ENCODE assay signal across 8 cellular contexts in genomic region chr1:174769961-174770549, GRCh38.
DNase-seq lines count a peak whose midpoint lies in the region; ATAC-seq, FAIRE-seq and TF ChIP-seq lines count a peak whose summit lies in the region.

No MANE protein-coding gene starts in this region.

- H2BK12ac ChIP-seq in H1 (ENCODE audit: low read depth, low read length): no peak overlapping the region

- no peaks in the 10 kb centered on the region for H4K20me1 ChIP-seq in H1 (replicated peaks in 1 of 2; ENCODE audit: control insufficient read depth in 1 of 2, insufficient read depth in 2 of 2, low read length in 2 of 2)

- H3K4me2 ChIP-seq in H1 (ENCODE audit: insufficient read depth in 1 of 2, low read depth in 2 of 2, low read length in 2 of 2): no peak overlapping the region

- H3K79me1 ChIP-seq in H1 (ENCODE audit: low read depth, low read length): no peaks in the 10 kb centered on the region

- no peak for TF ChIP-seq EP300 in Ishikawa (IDR thresholded peaks at IDR 0.05; ENCODE audit: borderline replicate concordance)
- TF ChIP-seq EP300 in H1 (IDR thresholded peaks at IDR 0.05; ENCODE audit: borderline replicate concordance in 1 of 2, low read depth in 2 of 2, low read length in 2 of 2): no peak

- peak; percentile 73 for FAIRE-seq in H1 (lab: Jason Lieb, UNC)

- H4K5ac ChIP-seq in H1 (ENCODE audit: insufficient read length, low read depth, low read length): no peak overlapping the region

- no peak for ATAC-seq in Panc1

- H3K9ac ChIP-seq in H1 (replicated peaks in 1 of 4; ENCODE audit: extremely low read depth in 1 of 4, low read depth in 3 of 4, low read length in 3 of 4): no peak overlapping the region

- H3K18ac ChIP-seq in H1 (ENCODE audit: extremely low read depth, low read length): no peak overlapping the region

- H3K79me2 ChIP-seq in H1 (ENCODE audit: control insufficient read depth in 1 of 2, insufficient read depth in 2 of 2, low read length in 2 of 2): no peaks in the 10 kb centered on the region

- no peaks in the 10 kb centered on the region for H3K23me2 ChIP-seq in H1 (ENCODE audit: low read depth, low read length)

- H3K27me3 ChIP-seq in Panc1 (ENCODE audit: control insufficient read depth, insufficient read depth, low read length) (no peaks in the 10 kb centered on the region), H1 (replicated peaks in 1 of 4; ENCODE audit: control insufficient read depth in 3 of 4, extremely low read depth in 1 of 4, insufficient read depth in 3 of 4, low read length in 3 of 4) (no peaks in the 10 kb centered on the region)

- H2AK5ac ChIP-seq in H1 (ENCODE audit: low read depth, low read length): no peak overlapping the region

- no TSS peak for BruUV-seq in Panc1 (replicated peaks; lab: Mats Ljungman, UMichigan)

- peak; percentile 72; the same call in 1 of the 2 replicates for TF ChIP-seq CTCF in Panc1 (IDR thresholded peaks at IDR 0.05)
- peak in 2 of 3 experiments; percentile 43 to 67; a peak in 2 of 4 replicates for TF ChIP-seq CTCF in H1 (IDR thresholded peaks at IDR 0.05; ENCODE audit: control extremely low read depth in 1 of 3, insufficient read depth in 1 of 3, low read depth in 1 of 3, low read length in 3 of 3)

- H4K8ac ChIP-seq in H1 (ENCODE audit: extremely low read depth, insufficient read depth, low read length): no peak overlapping the region

- H4K91ac ChIP-seq in H1 (replicated peaks; ENCODE audit: insufficient read length, low read length): no peak overlapping the region

- H3K9me3 ChIP-seq in Panc1 (ENCODE audit: control insufficient read depth, insufficient read depth, low read depth, low read length) (no peaks in the 10 kb centered on the region), H1 (ENCODE audit: insufficient read depth in 2 of 2, low read depth in 1 of 2, low read length in 1 of 2) (no peaks in the 10 kb centered on the region)

- DNase-seq in DMS79 (lab: John Stamatoyannopoulos, UW) (peak; percentile 4), Panc1 (ENCODE audit: low read depth, low spot score) (peak; percentile 28), H1 (ENCODE audit: low read depth in 1 of 2, low spot score in 2 of 2) (no peak), myocyte (ENCODE audit: low read depth) (peak; percentile 76), posterior cingulate gyrus (no peak), GOT3 (lab: John Stamatoyannopoulos, UW) (no peak), activated gamma-delta T cell treated with Interleukin-2 at 50 U/mL for 16 hours (no peak)

- no peak overlapping the region for H2BK5ac ChIP-seq in H1 (ENCODE audit: low read depth, low read length)

- H3K14ac ChIP-seq in H1 (ENCODE audit: insufficient read length): no peak overlapping the region

- H2BK120ac ChIP-seq in H1 (replicated peaks; ENCODE audit: low read depth, low read length): no peak overlapping the region

- intact Hi-C loops in Panc1 (cut with micrococcal nuclease; ENCODE audit: unreplicated experiment): loop anchor here (1.0 kb wide), 2 partner anchors 213 to 228 kb away; no protein-coding TSS in a partner anchor
- intact Hi-C loops in posterior cingulate gyrus (cut with DNase I): loop anchor here (1.0 to 10.0 kb wide), 3 partner anchors 212 to 355 kb away; partner anchors contain the start of gene CACYBP

- H3K36me3 ChIP-seq in Panc1 (ENCODE audit: control insufficient read depth, insufficient read depth, low read length): no peaks in the 10 kb centered on the region
- H3K36me3 ChIP-seq in H1 (ENCODE audit: control insufficient read depth in 2 of 4, insufficient read depth in 4 of 4, low read length in 3 of 4): no peaks in the 10 kb centered on the region

- TF ChIP-seq RAD21 in Ishikawa (IDR thresholded peaks at IDR 0.05; ENCODE audit: low read depth) (peak; percentile 78), H1 (IDR thresholded peaks at IDR 0.05 in 1 of 2, conservative IDR thresholded peaks at IDR 0.05 in 1 of 2; ENCODE audit: low read depth in 2 of 2, low read length in 2 of 2) (peak; percentile 81 to 93)

- H3K27ac ChIP-seq in Panc1 (ENCODE audit: low read length) (no peak overlapping the region), H1 (ENCODE audit: low read depth, low read length) (no peak overlapping the region)

- no peak overlapping the region for H3K56ac ChIP-seq in H1 (replicated peaks; ENCODE audit: insufficient read length, low read depth, low read length)

- POLR2A ChIA-PET in Panc1 (lab: Charles Lee): no interaction called here
- POLR2A ChIA-PET in H1 (lab: Charles Lee; ENCODE audit: partially characterized antibody): interaction anchor here (3.6 kb wide), 1 partner anchor 229 kb away, joined by 28 read pairs; the partner anchor contains the start of gene CACYBP

- in situ Hi-C loops in Panc1 (cut with HindIII; ENCODE audit: low pct_unique_long_range_greater_than_20kb, low sequenced_read_pairs): no loop called here

- H3K4me3 ChIP-seq in Panc1 (ENCODE audit: low read depth in 2 of 2, low read length in 2 of 2): no peak overlapping the region
- no peak overlapping the region for H3K4me3 ChIP-seq in H1 (ENCODE audit: extremely low read depth in 1 of 4, insufficient read depth in 2 of 4, low read depth in 3 of 4, low read length in 4 of 4)

- H3K23ac ChIP-seq in H1 (ENCODE audit: insufficient read length): no peak overlapping the region

- TF ChIP-seq POLR2A in H1 (IDR thresholded peaks at IDR 0.05; ENCODE audit: control extremely low read depth in 1 of 2, low read depth in 2 of 2, low read length in 2 of 2): no peak

- no peak overlapping the region for H2BK20ac ChIP-seq in H1 (ENCODE audit: low read length)

- no peak overlapping the region for H2AFZ ChIP-seq in H1 (ENCODE audit: low read length)

- no peaks in the 10 kb centered on the region for H3K4me1 ChIP-seq in Panc1 (ENCODE audit: control insufficient read depth, insufficient read depth, low read length)
- H3K4me1 ChIP-seq in H1 (replicated peaks in 1 of 4; ENCODE audit: control insufficient read depth in 3 of 4, insufficient read depth in 4 of 4, low read length in 3 of 4): peaks cover 0 to 4% (median 0%) of the 10 kb centered on the region in 4 experiments; a peak in 2 of 7 replicates

- no peak overlapping the region for H2BK15ac ChIP-seq in H1 (ENCODE audit: low read length)

- CTCF ChIA-PET in Panc1 (lab: Charles Lee): interaction anchor here (0.6 kb wide), 1 partner anchor 49 kb away, joined by 3 read pairs; no protein-coding TSS in a partner anchor
- CTCF ChIA-PET in H1 (lab: Charles Lee; ENCODE audit: partially characterized antibody): interaction anchor here (0.7 to 3.6 kb wide), 18 partner anchors 21 to 228 kb away, joined by 3 to 66 read pairs (median 4); no protein-coding TSS in a partner anchor

- no peak overlapping the region for H3K4ac ChIP-seq in H1 (replicated peaks; ENCODE audit: insufficient read length, low read depth, low read length)

TF ChIP-seq in Ishikawa, 13 proteins besides CTCF, POLR2A, EP300 and RAD21 (continues in another document):
- TF ChIP-seq FOXM1 (IDR thresholded peaks at IDR 0.05; ENCODE audit: borderline replicate concordance, low read depth) (no peak), EGR1 (IDR thresholded peaks at IDR 0.05) (no peak), MAX (IDR thresholded peaks at IDR 0.05) (no peak), CREB1 (IDR thresholded peaks at IDR 0.05; ENCODE audit: low read depth) (no peak), YY1 (IDR thresholded peaks at IDR 0.05; ENCODE audit: low read depth) (no peak), USF1 (IDR thresholded peaks at IDR 0.05) (no peak), TEAD4 (IDR thresholded peaks at IDR 0.05) (no peak), ZBTB7A (IDR thresholded peaks at IDR 0.05; ENCODE audit: low read depth) (no peak), NFIC (IDR thresholded peaks at IDR 0.05) (no peak), TAF1 (IDR thresholded peaks at IDR 0.05; ENCODE audit: low read depth) (no peak)

TF ChIP-seq in H1, 55 proteins besides CTCF, POLR2A, EP300 and RAD21:
- TF ChIP-seq RXRA (IDR thresholded peaks at IDR 0.05; ENCODE audit: insufficient read depth, low read depth, low read length) (no peak), TEAD4 (IDR thresholded peaks at IDR 0.05; ENCODE audit: low read depth, low read length) (0 out of 2 replicates have a peak, but pooled peaks have one; percentile 14), JUND (IDR thresholded peaks at IDR 0.05; ENCODE audit: low read length) (no peak), E2F6 (IDR thresholded peaks at IDR 0.05) (no peak)

Comparison
In these comparisons a context has a peak if more than half of its experiments do, and no peak if none do; other contexts are left out.
1. DNase-seq: peak in DMS79 (single experiment), Panc1 (single experiment) and myocyte (single experiment); none in H1 (0 of 2), posterior cingulate gyrus (0 of 10), GOT3 (single experiment) and activated gamma-delta T cell treated with Interleukin-2 at 50 U/mL for 16 hours (single experiment).